ENCODE assay signal across 8 cellular contexts in genomic region chr16:30950516-30951073, GRCh38. TPM values are rescaled to one million over a fixed set of nuclear protein-coding genes. Genes with fewer than 3 reads are reported as not detected.
A peak's percentile ranks its signal among the peaks of the same experiment; 100 is the strongest.
DNase-seq lines count a peak whose midpoint lies in the region; ATAC-seq, FAIRE-seq and TF ChIP-seq lines count a peak whose summit lies in the region.

No MANE protein-coding gene starts in this region.

- ATAC-seq in activated CD8-positive, alpha-beta memory T cell treated with anti-CD3 and anti-CD28 coated beads, Interleukin-2, amount 10 ng/mL, durations not matched to agents 7 days and 5 days = no peak
- no peak for ATAC-seq in HG02840 (IDR thresholded peaks at IDR 0.05; ENCODE audit: low FRiP score, unreplicated experiment)

- H3K27ac ChIP-seq in astrocyte (ENCODE audit: low read depth, low read length) = no peak overlapping the region
- peak overlapping the region; percentile 91 to 92 for H3K27ac ChIP-seq in liver (ENCODE audit: low read depth in 1 of 2, low read length in 2 of 2)
- peak overlapping the region in 2 of 3 donors; percentile 87 to 92 for H3K27ac ChIP-seq in thyroid gland

- peaks cover 19% of the 10 kb centered on the region for H3K4me1 ChIP-seq in astrocyte (ENCODE audit: insufficient read depth, low read length)
- peaks cover 21 to 56% (median 48%) of the 10 kb centered on the region in 4 donors for H3K4me1 ChIP-seq in liver (ENCODE audit: control insufficient read depth in 4 of 4, insufficient read depth in 4 of 4, low read length in 3 of 4)
- H3K4me1 ChIP-seq in thyroid gland = peaks cover 20 to 29% of the 10 kb centered on the region in 2 donors

- H3K27me3 ChIP-seq in astrocyte (ENCODE audit: insufficient read depth, low read length) (no peaks in the 10 kb centered on the region), liver (ENCODE audit: control insufficient read depth in 4 of 4, insufficient read depth in 4 of 4, low read length in 3 of 4) (no peaks in the 10 kb centered on the region), thyroid gland (no peaks in the 10 kb centered on the region)

- H3K4me2 ChIP-seq in astrocyte (ENCODE audit: low read length) = peak overlapping the region; percentile 100

- H2AFZ ChIP-seq in astrocyte (ENCODE audit: low read depth, low read length) = no peak overlapping the region

- no peak for FAIRE-seq in astrocyte (lab: Jason Lieb, UNC)

- H3K36me3 Mint-ChIP-seq in activated CD8-positive, alpha-beta memory T cell treated with anti-CD3 and anti-CD28 coated beads, Interleukin-2, amount 10 ng/mL, durations not matched to agents 7 days and 5 days = peaks cover 2% of the 10 kb centered on the region
- H3K36me3 Mint-ChIP-seq in astrocyte (ENCODE audit: low read depth, unreplicated experiment) = peaks cover 2% of the 10 kb centered on the region

- intact Hi-C loops in thyroid gland (cut with DNase I) = no loop called here

- CTCF ChIA-PET in activated CD8-positive, alpha-beta memory T cell treated with anti-CD3 and anti-CD28 coated beads, Interleukin-2, amount 10 ng/mL, durations not matched to agents 7 days and 5 days (lab: Charles Lee) = interaction anchor here (0.5 to 2.5 kb wide), 8 partner anchors 8 to 272 kb away, joined by 3 to 11 read pairs (median 4); partner anchors contain the start of gene HSD3B7

- no peaks in the 10 kb centered on the region for H3K9me3 Mint-ChIP-seq in activated CD8-positive, alpha-beta memory T cell treated with anti-CD3 and anti-CD28 coated beads, Interleukin-2, amount 10 ng/mL, durations not matched to agents 7 days and 5 days (ENCODE audit: low read depth)
- no peaks in the 10 kb centered on the region for H3K9me3 Mint-ChIP-seq in astrocyte (ENCODE audit: unreplicated experiment)

- no peak for TF ChIP-seq RAD21 in liver (IDR thresholded peaks at IDR 0.05)

- no peaks in the 10 kb centered on the region for H3K79me2 ChIP-seq in astrocyte (ENCODE audit: insufficient read depth, low read length)

- H3K36me3 ChIP-seq in astrocyte (ENCODE audit: insufficient read depth, low read length) = no peaks in the 10 kb centered on the region
- no peaks in the 10 kb centered on the region for H3K36me3 ChIP-seq in liver (ENCODE audit: control insufficient read depth in 4 of 4, insufficient read depth in 3 of 4, low read depth in 1 of 4, low read length in 3 of 4)
- no peaks in the 10 kb centered on the region for H3K36me3 ChIP-seq in thyroid gland

- H4K20me1 ChIP-seq in astrocyte (ENCODE audit: insufficient read depth, low read length) = peaks cover 17% of the 10 kb centered on the region

- peak overlapping the region; percentile 83 for H3K4me3 Mint-ChIP-seq in activated CD8-positive, alpha-beta memory T cell treated with anti-CD3 and anti-CD28 coated beads, Interleukin-2, amount 10 ng/mL, durations not matched to agents 7 days and 5 days
- peak overlapping the region; percentile 92 for H3K4me3 Mint-ChIP-seq in astrocyte (ENCODE audit: unreplicated experiment)

- no peaks in the 10 kb centered on the region for H3K27me3 Mint-ChIP-seq in activated CD8-positive, alpha-beta memory T cell treated with anti-CD3 and anti-CD28 coated beads, Interleukin-2, amount 10 ng/mL, durations not matched to agents 7 days and 5 days
- no peaks in the 10 kb centered on the region for H3K27me3 Mint-ChIP-seq in astrocyte (ENCODE audit: low read depth, unreplicated experiment)

- H3K9me3 ChIP-seq in astrocyte (ENCODE audit: insufficient read depth, low read depth, low read length) (no peaks in the 10 kb centered on the region), liver (ENCODE audit: control insufficient read depth in 4 of 4, low read length in 3 of 4) (no peaks in the 10 kb centered on the region), thyroid gland (no peaks in the 10 kb centered on the region)

- TF ChIP-seq CTCF in astrocyte (IDR thresholded peaks at IDR 0.05; ENCODE audit: insufficient read depth, low read depth, low read length) (no peak), liver (IDR thresholded peaks at IDR 0.05; ENCODE audit: low read depth, low read length, missing input control) (no peak), thyroid gland (IDR thresholded peaks at IDR 0.05) (no peak)

- no peak for TF ChIP-seq POLR2A in thyroid gland (IDR thresholded peaks at IDR 0.05)

- no peak overlapping the region for H3K4me3 ChIP-seq in astrocyte (ENCODE audit: insufficient read depth, low read depth, low read length)
- peak overlapping the region; percentile 33 to 90 (median 86) for H3K4me3 ChIP-seq in liver (ENCODE audit: low read depth in 1 of 3, low read length in 3 of 3)
- peak overlapping the region in 1 of 3 donors; percentile 92 for H3K4me3 ChIP-seq in thyroid gland (replicated peaks in 1 of 3)

- peak overlapping the region; percentile 89 for H3K27ac Mint-ChIP-seq in activated CD8-positive, alpha-beta memory T cell treated with anti-CD3 and anti-CD28 coated beads, Interleukin-2, amount 10 ng/mL, durations not matched to agents 7 days and 5 days
- H3K27ac Mint-ChIP-seq in astrocyte (ENCODE audit: unreplicated experiment) = no peak overlapping the region

- no peak for DNase-seq in activated CD8-positive, alpha-beta memory T cell treated with anti-CD3 and anti-CD28 coated beads, Interleukin-2, amount 10 ng/mL, durations not matched to agents 7 days and 5 days
- DNase-seq in activated CD8-positive, alpha-beta memory T cell treated with anti-CD3 and anti-CD28 coated beads for 24 hours = no peak
- DNase-seq in astrocyte (ENCODE audit: low read depth) (no peak), thyroid gland (no peak), NCI-H1105 treated with DMSO at 0.1 percent for 48 hours (lab: John Stamatoyannopoulos, UW) (no peak), hippocampal formation (lab: John Stamatoyannopoulos, UW) (no peak)

- peaks cover 26% of the 10 kb centered on the region for H3K4me1 Mint-ChIP-seq in activated CD8-positive, alpha-beta memory T cell treated with anti-CD3 and anti-CD28 coated beads, Interleukin-2, amount 10 ng/mL, durations not matched to agents 7 days and 5 days
- H3K4me1 Mint-ChIP-seq in astrocyte (ENCODE audit: low read depth, unreplicated experiment) = peaks cover 2% of the 10 kb centered on the region

- peak overlapping the region; percentile 87 for H3K9ac ChIP-seq in astrocyte (ENCODE audit: low read length)
- H3K9ac ChIP-seq in liver (ENCODE audit: low read depth in 1 of 2, low read length in 2 of 2) = peak overlapping the region in 1 of 2 donors; percentile 65

- 50% methylated on average over 8 of the region's 8 CpGs for WGBS in liver
- 78 to 80% methylated on average over 6 to 8 of the region's 8 CpGs for WGBS in thyroid gland, 2 donors

TF ChIP-seq in liver, 16 proteins besides CTCF, POLR2A, EP300 and RAD21:
- TF ChIP-seq SP1 (IDR thresholded peaks at IDR 0.05) (no peak), REST (IDR thresholded peaks at IDR 0.05) (no peak), NR2F2 (IDR thresholded peaks at IDR 0.05) (no peak), FOXA1 (IDR thresholded peaks at IDR 0.05) (no peak), TAF1 (conservative IDR thresholded peaks at IDR 0.05) (no peak)

RNA-seq across cellular contexts. Expression of gene ORAI3, which starts 1.7 kb away (rescaled TPM):
- total RNA-seq in activated CD8-positive, alpha-beta memory T cell treated with anti-CD3 and anti-CD28 coated beads, Interleukin-2, amount 10 ng/mL, durations not matched to agents 7 days and 5 days = 10 to 100 TPM; 19.5 to 20.5 TPM
- total RNA-seq in astrocyte (21.1 and 22.6 TPM in 2 replicates), liver (10 to 100 TPM; 26.6 to 39.1 TPM), thyroid gland (10 to 100 TPM; 32.9 to 49.5 (median 40.2) TPM)
- polyA plus RNA-seq in liver = 10 to 100 TPM; 28.8 to 34.1 TPM

RNA-seq across cellular contexts. Expression of gene SETD1A, which starts 7.0 kb away (rescaled TPM):
- total RNA-seq in activated CD8-positive, alpha-beta memory T cell treated with anti-CD3 and anti-CD28 coated beads, Interleukin-2, amount 10 ng/mL, durations not matched to agents 7 days and 5 days = 10 to 100 TPM; 23.9 to 26.4 TPM
- total RNA-seq in astrocyte (15.4 and 18.7 TPM in 2 replicates), liver (1 to 10 TPM; 3.6 to 3.8 TPM), thyroid gland (10 to 100 TPM in 2 of 4 donors, 1 to 10 TPM in 2; 7.7 to 11.4 (median 9.2) TPM)
- polyA plus RNA-seq in liver = 1 to 10 TPM; 2.7 to 4.9 TPM

RNA-seq across cellular contexts. Expression of gene FBXL19, which starts 27.2 kb away (rescaled TPM):
- total RNA-seq in activated CD8-positive, alpha-beta memory T cell treated with anti-CD3 and anti-CD28 coated beads, Interleukin-2, amount 10 ng/mL, durations not matched to agents 7 days and 5 days = 10 to 100 TPM; 26.1 to 29.2 TPM
- 42.3 and 42.5 TPM in 2 replicates for total RNA-seq in astrocyte
- 1 to 10 TPM; 3.0 to 4.8 TPM for total RNA-seq in liver
- 1 to 10 TPM in 1 of 2 donors, under 1 TPM in 1; 0.31 to 2.4 TPM for polyA plus RNA-seq in liver
- total RNA-seq in thyroid gland = 10 to 100 TPM; 11.7 to 24.0 (median 14.4) TPM

RNA-seq across cellular contexts. Expression of gene HSD3B7, which starts 34.4 kb away (rescaled TPM):
- 1 to 10 TPM; 6.6 to 9.7 TPM for total RNA-seq in activated CD8-positive, alpha-beta memory T cell treated with anti-CD3 and anti-CD28 coated beads, Interleukin-2, amount 10 ng/mL, durations not matched to agents 7 days and 5 days
- total RNA-seq in astrocyte (8.3 and 9.0 TPM in 2 replicates), liver (10 to 100 TPM; 23.9 to 84.8 TPM), thyroid gland (10 to 100 TPM in 2 of 4 donors, 1 to 10 TPM in 2; 4.0 to 13.8 (median 10.9) TPM)
- polyA plus RNA-seq in liver = 10 to 100 TPM; 74.0 to 93.9 TPM

RNA-seq across cellular contexts. Expression of gene CTF1, which starts 54.2 kb away (rescaled TPM):
- total RNA-seq in activated CD8-positive, alpha-beta memory T cell treated with anti-CD3 and anti-CD28 coated beads, Interleukin-2, amount 10 ng/mL, durations not matched to agents 7 days and 5 days = under 1 TPM; 0.35 to 0.47 TPM
- 5.2 and 5.9 TPM in 2 replicates for total RNA-seq in astrocyte
- under 1 TPM in 1 of 2 donors, not detected in 1; 0.75 TPM for total RNA-seq in liver
- polyA plus RNA-seq in liver = under 1 TPM; 0.19 to 0.35 TPM
- 1 to 10 TPM; 2.6 to 7.5 (median 5.6) TPM for total RNA-seq in thyroid gland
